ENCODE assay signal across 19 cellular contexts in genomic region chr1:39779137-39779536, GRCh38. TPM values are rescaled to one million over a fixed set of nuclear protein-coding genes. Genes with fewer than 3 reads are reported as not detected.
DNase-seq lines count a peak whose midpoint lies in the region; ATAC-seq and TF ChIP-seq lines count a peak whose summit lies in the region.
"Had no signal": no experiment of that assay in that cellular context is flagged by ENCODE, and none has a peak within 500 bp of the region (broad histone marks: within the 10 kb centered on the region; RNA-seq: fewer than 3 reads in every experiment).

No MANE protein-coding gene starts in this region.

- no peak overlapping the region for H3K9ac ChIP-seq in endodermal cell (ENCODE audit: extremely low read depth, low read length, poor library complexity, severe bottlenecking)

- TF ChIP-seq POLR2A in NB4 (IDR thresholded peaks at IDR 0.05; ENCODE audit: extremely low read depth, insufficient read length): no peak

- no peak overlapping the region for H3K27ac ChIP-seq in endodermal cell (ENCODE audit: low read depth, low read length)
- H3K27ac ChIP-seq: RWPE1 had no signal

- intact Hi-C loops in CD14-positive monocyte (cut with micrococcal nuclease): no loop called here
- intact Hi-C loops in sciatic nerve (cut with DNase I): no loop called here

- H3K27me3 ChIP-seq in endodermal cell (ENCODE audit: control insufficient read depth, insufficient read depth, low read length, poor library complexity, severe bottlenecking): peaks cover 47% of the 10 kb centered on the region

- no peak for TF ChIP-seq CTCF in CD14-positive monocyte (IDR thresholded peaks at IDR 0.05)
- no peak for TF ChIP-seq CTCF in NB4 (IDR thresholded peaks at IDR 0.05; ENCODE audit: low read depth, low read length)
- TF ChIP-seq CTCF in endodermal cell (conservative IDR thresholded peaks at IDR 0.05): no peak

- H3K9me3 ChIP-seq in endodermal cell (ENCODE audit: control insufficient read depth, low read length): no peaks in the 10 kb centered on the region

- H3K36me3 Mint-ChIP-seq in CD14-positive monocyte (peaks cover 3 to 17% of the 10 kb centered on the region in 2 donors), endodermal cell (ENCODE audit: low read depth) (no peaks in the 10 kb centered on the region)
- H3K36me3 Mint-ChIP-seq: CD8-positive, alpha-beta memory T cell had no signal

- H3K9me3 Mint-ChIP-seq in CD14-positive monocyte: no peaks in the 10 kb centered on the region
- no peaks in the 10 kb centered on the region for H3K9me3 Mint-ChIP-seq in endodermal cell
- H3K9me3 Mint-ChIP-seq: CD8-positive, alpha-beta memory T cell had no signal

- ATAC-seq in sciatic nerve: no peak
- ATAC-seq in HG02981 (IDR thresholded peaks at IDR 0.05; ENCODE audit: unreplicated experiment): no peak
- no peak for ATAC-seq in HG02678 (IDR thresholded peaks at IDR 0.05; ENCODE audit: unreplicated experiment)
- ATAC-seq: HCT116 had no signal

- 75 to 89% methylated on average over 1 to 7 of the region's 7 CpGs for WGBS in endodermal cell (ENCODE audit: insufficient coverage in 1 of 2, insufficient read length in 1 of 2), 2 experiments

- peaks cover 14% of the 10 kb centered on the region for H3K4me1 Mint-ChIP-seq in CD14-positive monocyte
- no peaks in the 10 kb centered on the region for H3K4me1 Mint-ChIP-seq in endodermal cell
- H3K4me1 Mint-ChIP-seq: CD8-positive, alpha-beta memory T cell had no signal

- no peaks in the 10 kb centered on the region for H3K4me1 ChIP-seq in endodermal cell (ENCODE audit: control insufficient read depth, insufficient read depth, low read length)

- no peaks in the 10 kb centered on the region for H3K36me3 ChIP-seq in endodermal cell (ENCODE audit: control insufficient read depth, insufficient read depth, low read length)

- H3K27ac Mint-ChIP-seq in CD14-positive monocyte (no peak overlapping the region), endodermal cell (no peak overlapping the region)
- H3K27ac Mint-ChIP-seq: CD8-positive, alpha-beta memory T cell had no signal

- peaks cover 0 to 8% (median 2%) of the 10 kb centered on the region in 3 donors for H3K27me3 Mint-ChIP-seq in CD14-positive monocyte (ENCODE audit: low read depth in 3 of 3)
- peaks cover 71% of the 10 kb centered on the region for H3K27me3 Mint-ChIP-seq in endodermal cell (ENCODE audit: insufficient read depth)
- H3K27me3 Mint-ChIP-seq: CD8-positive, alpha-beta memory T cell had no signal

- DNase-seq in CD14-positive monocyte (ENCODE audit: low spot score) (peak; percentile 40), NB4 (ENCODE audit: low read depth) (peak; percentile 54), endodermal cell (peak; percentile 59), sciatic nerve (ENCODE audit: low spot score) (peak; percentile 28)
- no peak for DNase-seq in stimulated activated naive CD4-positive, alpha-beta T cell (lab: John Stamatoyannopoulos, UW)
- DNase-seq: ACHN, AML-193, DMS79, KG1, NCI-H1048, NCI-H1436 treated with DMSO at 0.1 percent for 48 hours, NCI-H2081, NCI-H526 treated with DMSO at 0.1 percent for 48 hours, OCI-M1 had no signal

- H3K4me3 Mint-ChIP-seq in CD14-positive monocyte (no peak overlapping the region), endodermal cell (no peak overlapping the region)

- no peak overlapping the region for H3K4me3 ChIP-seq in NB4 (ENCODE audit: low read depth, low read length)
- no peak overlapping the region for H3K4me3 ChIP-seq in endodermal cell (ENCODE audit: low read length)

RNA-seq across cellular contexts. Expression of gene OXCT2, which starts 8.0 kb away (rescaled TPM):
- polyA plus RNA-seq in CD14-positive monocyte: under 1 TPM; 0.16 to 0.38 TPM
- total RNA-seq in endodermal cell: 1 to 10 TPM; 1.8 TPM
- 0.43 TPM for polyA plus RNA-seq in endodermal cell (2013, experiment 1 of 2)
- polyA plus RNA-seq in endodermal cell (2013, experiment 2 of 2): not detected
- 8.5 TPM for total RNA-seq in sciatic nerve
- polyA plus RNA-seq: CD8-positive, alpha-beta memory T cell had no signal

RNA-seq across cellular contexts. Expression of gene BMP8B, which starts 9.5 kb away (rescaled TPM):
- under 1 TPM; 0.14 to 0.24 TPM for polyA plus RNA-seq in CD14-positive monocyte
- under 1 TPM; 0.13 to 0.29 TPM for total RNA-seq in endodermal cell
- polyA plus RNA-seq in endodermal cell (2013, experiment 1 of 2): 0.36 TPM
- 0.33 TPM for polyA plus RNA-seq in endodermal cell (2013, experiment 2 of 2)
- total RNA-seq in sciatic nerve: 40.2 TPM

RNA-seq across cellular contexts. Expression of gene PPIE, which starts 40.5 kb away (rescaled TPM):
- 10 to 100 TPM; 48.9 to 55.9 TPM for polyA plus RNA-seq in CD14-positive monocyte
- total RNA-seq in endodermal cell (10 to 100 TPM; 39.5 to 59.4 TPM), sciatic nerve (41.5 TPM)
- 51.8 TPM for polyA plus RNA-seq in endodermal cell (2013, experiment 1 of 2)
- 46.9 TPM for polyA plus RNA-seq in endodermal cell (2013, experiment 2 of 2)

Comparison
In these comparisons a context has a peak if more than half of its experiments do, and no peak if none do; other contexts are left out.
1. DNase-seq: peak in CD14-positive monocyte (single experiment), NB4 (single experiment), endodermal cell (single experiment) and sciatic nerve (single experiment); none in stimulated activated naive CD4-positive, alpha-beta T cell (0 of 6).
2. RNA of gene BMP8B, which starts 9.5 kb away (total RNA-seq): 40.2 TPM in sciatic nerve (single experiment); 0.13 to 0.29 TPM in endodermal cell; every median in the first group is over 10 times any median in the second.